18 cellular contexts compared by ENCODE assay signal in the genomic region with DNA sequence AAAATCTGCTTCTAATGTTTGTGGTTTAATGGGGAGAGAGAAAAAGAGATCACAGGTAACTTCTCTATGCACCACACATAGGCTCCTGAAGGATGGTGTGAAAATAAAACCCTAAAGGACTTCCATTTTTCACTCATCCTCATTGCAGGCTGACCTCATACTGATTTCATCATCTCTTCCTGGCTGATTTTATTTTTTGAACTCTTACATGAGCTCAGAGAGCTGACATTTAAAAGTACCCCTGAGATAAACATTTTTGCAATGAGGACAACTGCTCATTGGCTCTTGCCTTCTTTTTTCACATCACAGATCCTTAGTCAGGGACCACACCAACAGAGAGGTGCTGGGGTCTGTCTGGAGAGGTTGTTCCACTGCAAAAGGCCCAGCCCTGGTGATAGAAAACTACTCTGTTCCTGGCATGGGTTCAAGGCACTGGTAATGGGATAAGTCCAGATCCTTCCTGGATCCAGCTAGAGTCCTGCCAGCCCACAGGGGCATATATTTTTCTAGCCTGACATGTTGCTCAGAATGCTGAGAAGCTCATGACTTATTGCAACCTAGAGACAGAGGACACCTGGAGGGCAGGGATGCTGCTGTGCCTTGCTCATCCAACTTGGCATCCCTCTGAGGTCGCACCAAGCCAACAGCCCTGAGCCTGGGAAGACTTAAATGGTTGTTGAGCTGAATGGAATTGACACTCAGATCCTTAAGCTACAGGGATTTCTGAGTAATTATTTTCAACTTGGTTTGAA.
A peak's percentile ranks its signal among the peaks of the same experiment; 100 is the strongest.
DNase-seq lines count a peak whose midpoint lies in the region; TF ChIP-seq lines count a peak whose summit lies in the region.
"Had no signal": no experiment of that assay in that cellular context is flagged by ENCODE, and none has a peak within 500 bp of the region (broad histone marks: within the 10 kb centered on the region; RNA-seq: fewer than 3 reads in every experiment).

No MANE protein-coding gene starts in this region.

- TF ChIP-seq CTCF in HEK293 (tag by site-specific recombination; IDR thresholded peaks at IDR 0.05), result no peak
- no peak for TF ChIP-seq CTCF in osteoblast (IDR thresholded peaks at IDR 0.05; ENCODE audit: extremely low read depth, low read depth, low read length)

- no peak overlapping the region for H3K4me2 ChIP-seq in osteoblast (ENCODE audit: insufficient read depth, low read length)
- H3K4me2 ChIP-seq: hepatocyte had no signal

- DNase-seq in EH (ENCODE audit: low read depth) (peak; percentile 7), adipocyte (ENCODE audit: low read depth) (peak; percentile 48), osteoblast (ENCODE audit: insufficient read length, low spot score, missing footprints) (peak; percentile 36), NCI-H1417 treated with DMSO at 0.1 percent for 48 hours (lab: John Stamatoyannopoulos, UW) (no peak), NCI-H187 treated with DMSO at 0.1 percent for 48 hours (lab: John Stamatoyannopoulos, UW) (no peak), islet precursor cell (no peak)
- DNase-seq: activated CD8-positive, alpha-beta memory T cell treated with anti-CD3 and anti-CD28 coated beads, Interleukin-2, amount 50 U/mL, for 48 hours; activated gamma-delta T cell treated with Interleukin-2 at 50 U/mL for 16 hours; BE2C; COR-L47; mammary epithelial cell; NCI-H1417; NCI-H2227 treated with DMSO at 0.1 percent for 48 hours; right cardiac atrium; trophoblast cell had no signal

- H3K27ac ChIP-seq in HEK293 (ENCODE audit: extremely low read depth, low read depth, low read length) (no peak overlapping the region), osteoblast (ENCODE audit: low read depth, low read length) (peak overlapping the region; percentile 65)
- H3K27ac ChIP-seq: ascending aorta, hepatocyte had no signal

- no peaks in the 10 kb centered on the region for H3K79me2 ChIP-seq in osteoblast (ENCODE audit: insufficient read depth, low read length)
- H3K79me2 ChIP-seq: hepatocyte had no signal

- CTCF ChIA-PET in HEK293 (lab: Yijun Ruan, JAX), result interaction anchor here (0.6 to 0.8 kb wide), 3 partner anchors 32 to 257 kb away, joined by 3 to 4 read pairs (median 3); no protein-coding TSS in a partner anchor

- H3K9me3 ChIP-seq in HEK293 (ENCODE audit: control insufficient read depth, insufficient read depth, low read depth, low read length) (no peaks in the 10 kb centered on the region), adipocyte (ENCODE audit: control insufficient read depth, low read length) (no peaks in the 10 kb centered on the region), osteoblast (ENCODE audit: low read depth, low read length) (no peaks in the 10 kb centered on the region)
- H3K9me3 ChIP-seq: ascending aorta, BE2C had no signal

- H3K36me3 ChIP-seq in HEK293 (ENCODE audit: control insufficient read depth in 2 of 2, insufficient read depth in 1 of 2, low read length in 2 of 2) (no peaks in the 10 kb centered on the region), adipocyte (ENCODE audit: control insufficient read depth, insufficient read depth, low read length, severe bottlenecking) (no peaks in the 10 kb centered on the region), osteoblast (ENCODE audit: insufficient read depth, low read length) (no peaks in the 10 kb centered on the region)
- H3K36me3 ChIP-seq: ascending aorta, BE2C had no signal

- POLR2A ChIA-PET in HEK293 (lab: Yijun Ruan, JAX), result no interaction called here

- no peaks in the 10 kb centered on the region for H4K20me1 ChIP-seq in osteoblast (ENCODE audit: insufficient read depth, low read length)

- H3K4me1 ChIP-seq in HEK293 (ENCODE audit: control insufficient read depth, insufficient read depth, low read length), result no peaks in the 10 kb centered on the region
- H3K4me1 ChIP-seq in adipocyte (ENCODE audit: control insufficient read depth, insufficient read depth, low read length), result no peaks in the 10 kb centered on the region
- H3K4me1 ChIP-seq in osteoblast (ENCODE audit: insufficient read depth, low read length), result peaks cover 34% of the 10 kb centered on the region
- H3K4me1 ChIP-seq: ascending aorta had no signal

- H3K27me3 ChIP-seq in adipocyte (replicated peaks; ENCODE audit: control insufficient read depth, insufficient read depth, low read length) (no peaks in the 10 kb centered on the region), osteoblast (ENCODE audit: insufficient read depth, low read length) (no peaks in the 10 kb centered on the region)
- H3K27me3 ChIP-seq: ascending aorta, BE2C, hepatocyte had no signal

- H3K4me3 ChIP-seq in HEK293 (ENCODE audit: low read depth, low read length), result no peak overlapping the region
- no peak overlapping the region for H3K4me3 ChIP-seq in adipocyte (ENCODE audit: low read length)
- no peak overlapping the region for H3K4me3 ChIP-seq in osteoblast (ENCODE audit: insufficient read depth, low read length)
- H3K4me3 ChIP-seq: ascending aorta, hepatocyte had no signal

- H3K9ac ChIP-seq in adipocyte (ENCODE audit: low read length), result no peak overlapping the region

- no peak overlapping the region for H2AFZ ChIP-seq in osteoblast (ENCODE audit: low read length)
- H2AFZ ChIP-seq: hepatocyte had no signal

TF ChIP-seq in HEK293, 187 proteins besides CTCF, POLR2A, EP300 and RAD21 (continues in another document):
- TF ChIP-seq ZNF518A (tag by site-specific recombination; conservative IDR thresholded peaks at IDR 0.05; ENCODE audit: low read depth) (peak; percentile 48; the same call in 1 of the 2 replicates), PRDM10 (tag by site-specific recombination; IDR thresholded peaks at IDR 0.05) (peak; percentile 68), MYNN (tag by site-specific recombination; IDR thresholded peaks at IDR 0.05; ENCODE audit: borderline replicate concordance) (peak; percentile 65)

Comparison
In these comparisons a context has a peak if more than half of its experiments do, and no peak if none do; other contexts are left out.
1. DNase-seq: peak in EH (single experiment), adipocyte (single experiment) and osteoblast (single experiment); none in NCI-H1417 treated with DMSO at 0.1 percent for 48 hours (single experiment), NCI-H187 treated with DMSO at 0.1 percent for 48 hours (single experiment) and islet precursor cell (single experiment).